In genomic region chr14:84209021-84209420, GRCh38 we compare ENCODE assay signal across 15 cellular contexts.
DNase-seq lines count a peak whose midpoint lies in the region; TF ChIP-seq lines count a peak whose summit lies in the region.
"Had no signal": no experiment of that assay in that cellular context is flagged by ENCODE, and none has a peak within 500 bp of the region (broad histone marks: within the 10 kb centered on the region; RNA-seq: fewer than 3 reads in every experiment).

No MANE protein-coding gene starts in this region.

- DNase-seq in COLO829 (ENCODE audit: low spot score) = peak; percentile 31
- peak; percentile 7 for DNase-seq in astrocyte of the hippocampus (ENCODE audit: low read depth, low spot score)
- peak; percentile 73 for DNase-seq in choroid plexus epithelial cell (ENCODE audit: low read depth)
- DNase-seq in neural crest cell (ENCODE audit: low read depth, low spot score) = no peak
- no peak for DNase-seq in glutamatergic neuron
- DNase-seq in NCI-H526 treated with DMSO at 0.1 percent for 48 hours (lab: John Stamatoyannopoulos, UW) = no peak
- no peak for DNase-seq in SIG-M5 (lab: John Stamatoyannopoulos, UW)
- no peak for DNase-seq in anterior cingulate cortex (lab: John Stamatoyannopoulos, UW)
- DNase-seq: 8988T; AML-193; CD8-positive, alpha-beta memory T cell; DMS53; GF-D8 had no signal

- H3K4me3 Mint-ChIP-seq in neural crest cell (peak overlapping the region; percentile 21), glutamatergic neuron (ENCODE audit: unreplicated experiment) (no peak overlapping the region)
- H3K4me3 Mint-ChIP-seq: CD8-positive, alpha-beta memory T cell had no signal

- H3K36me3 Mint-ChIP-seq in neural crest cell (ENCODE audit: low read depth) = no peaks in the 10 kb centered on the region
- no peaks in the 10 kb centered on the region for H3K36me3 Mint-ChIP-seq in glutamatergic neuron (ENCODE audit: unreplicated experiment)
- H3K36me3 Mint-ChIP-seq: CD8-positive, alpha-beta memory T cell had no signal

- H3K27me3 Mint-ChIP-seq in neural crest cell (ENCODE audit: low read depth) = no peaks in the 10 kb centered on the region
- H3K27me3 Mint-ChIP-seq in glutamatergic neuron (ENCODE audit: unreplicated experiment) = no peaks in the 10 kb centered on the region
- H3K27me3 Mint-ChIP-seq: CD8-positive, alpha-beta memory T cell had no signal

- no peak for TF ChIP-seq CTCF in choroid plexus epithelial cell (conservative IDR thresholded peaks at IDR 0.05; ENCODE audit: low read depth, low read length)
- no peak for TF ChIP-seq CTCF in neural crest cell (conservative IDR thresholded peaks at IDR 0.05)
- no peak for TF ChIP-seq CTCF in glutamatergic neuron (IDR thresholded peaks at IDR 0.05; ENCODE audit: partially characterized antibody, unreplicated experiment)

- H3K27ac Mint-ChIP-seq in neural crest cell (ENCODE audit: unreplicated experiment) (peak overlapping the region; percentile 88), glutamatergic neuron (ENCODE audit: unreplicated experiment) (no peak overlapping the region)
- H3K27ac Mint-ChIP-seq: CD8-positive, alpha-beta memory T cell had no signal

- peaks cover 14% of the 10 kb centered on the region for H3K4me1 Mint-ChIP-seq in neural crest cell
- no peaks in the 10 kb centered on the region for H3K4me1 Mint-ChIP-seq in glutamatergic neuron (ENCODE audit: low read depth, unreplicated experiment)
- H3K4me1 Mint-ChIP-seq: CD8-positive, alpha-beta memory T cell had no signal

- H3K9me3 Mint-ChIP-seq in neural crest cell (peaks cover 10% of the 10 kb centered on the region), glutamatergic neuron (ENCODE audit: unreplicated experiment) (no peaks in the 10 kb centered on the region)

- H3K4me3 ChIP-seq in choroid plexus epithelial cell (ENCODE audit: low read depth, low read length) = no peak overlapping the region
- H3K4me3 ChIP-seq: BLaER1, HAP-1 had no signal

Comparison
In these comparisons a context has a peak if more than half of its experiments do, and no peak if none do; other contexts are left out.
1. DNase-seq: peak in COLO829 (single experiment), astrocyte of the hippocampus (single experiment) and choroid plexus epithelial cell (single experiment); none in neural crest cell (single experiment), glutamatergic neuron (single experiment), NCI-H526 treated with DMSO at 0.1 percent for 48 hours (single experiment), SIG-M5 (single experiment) and anterior cingulate cortex (0 of 58).